ENCODE assay signal across 14 cellular contexts in genomic region chr1:16013908-16014258, GRCh38. TPM values are rescaled to one million over a fixed set of nuclear protein-coding genes. Genes with fewer than 3 reads are reported as not detected.
DNase-seq lines count a peak whose midpoint lies in the region; ATAC-seq, FAIRE-seq and TF ChIP-seq lines count a peak whose summit lies in the region.
"Had no signal": no experiment of that assay in that cellular context is flagged by ENCODE, and none has a peak within 500 bp of the region (broad histone marks: within the 10 kb centered on the region; RNA-seq: fewer than 3 reads in every experiment).

No MANE protein-coding gene starts in this region.

- no peaks in the 10 kb centered on the region for H3K9me2 ChIP-seq in GM23248 (ENCODE audit: insufficient read depth)

- no peak overlapping the region for H3K4me3 ChIP-seq in GM23248
- H3K4me3 ChIP-seq in adrenal gland = no peak overlapping the region
- peak overlapping the region in 1 of 2 donors; percentile 21 for H3K4me3 ChIP-seq in kidney (ENCODE audit: low read length in 2 of 2)
- H3K4me3 ChIP-seq in gastrocnemius medialis = peak overlapping the region; percentile 43 to 77 (median 72)

- H3K9ac ChIP-seq in GM23248 = peak overlapping the region; percentile 72; the same call in 1 of the 2 replicates
- H3K9ac ChIP-seq in kidney (ENCODE audit: low read length in 2 of 2) = peak overlapping the region; percentile 2 to 82

- 83 to 88% methylated on average over 4 of the region's 4 CpGs for WGBS in GM23248 (ENCODE audit: low coverage in 1 of 2, low lambda C conversion rate in 2 of 2, missing lambda C conversion rate in 2 of 2), 2 experiments
- 50 to 73% (median 60%) methylated on average over 3 to 4 of the region's 4 CpGs for WGBS in adrenal gland, 4 donors

- FAIRE-seq in kidney (lab: Jason Lieb, UNC) = no peak
- FAIRE-seq: urothelium cell line had no signal

- H3K36me3 ChIP-seq in GM23248 (ENCODE audit: low read depth) (no peaks in the 10 kb centered on the region), adrenal gland (replicated peaks in 1 of 2) (no peaks in the 10 kb centered on the region), kidney (ENCODE audit: control insufficient read depth in 1 of 2, insufficient read depth in 2 of 2, low read length in 2 of 2) (no peaks in the 10 kb centered on the region), gastrocnemius medialis (no peaks in the 10 kb centered on the region)
- H3K36me3 ChIP-seq: HAP-1 had no signal

- in situ Hi-C loops in GM23248 (cut with MboI) = no loop called here
- in situ Hi-C loops in gastrocnemius medialis (cut with MboI; ENCODE audit: low sequenced_read_pairs in 4 of 4) = no loop called here

- TF ChIP-seq POLR2A in adrenal gland (IDR thresholded peaks at IDR 0.05) (no peak), gastrocnemius medialis (IDR thresholded peaks at IDR 0.05) (no peak)

- DNase-seq in GM23248 = no peak
- no peak for DNase-seq in adrenal gland
- no peak for DNase-seq in kidney
- peak in 1 of 2 donors; percentile 43 for DNase-seq in gastrocnemius medialis
- DNase-seq in NCI-H2081 treated with DMSO at 0.1 percent for 48 hours (lab: John Stamatoyannopoulos, UW) = no peak
- no peak for DNase-seq in islet precursor cell
- DNase-seq in inferior parietal cortex (ENCODE audit: extremely low spot score) = no peak
- DNase-seq in SKM-1 treated with dmso at 0.1 percent for 144 hours (lab: John Stamatoyannopoulos, UW; ENCODE audit: unreplicated experiment) = no peak
- DNase-seq: GF-D8, NCI-H2227 treated with DMSO at 0.1 percent for 48 hours had no signal

- peaks cover 21% of the 10 kb centered on the region for H3F3A ChIP-seq in GM23248 (ENCODE audit: insufficient read depth)

- H3K27ac ChIP-seq in GM23248 (peak overlapping the region; percentile 32; the same call in 1 of the 2 replicates), adrenal gland (peak overlapping the region; percentile 1 to 97 (median 91)), kidney (ENCODE audit: low read depth in 2 of 2, low read length in 2 of 2) (peak overlapping the region; percentile 92 to 95), gastrocnemius medialis (peak overlapping the region; percentile 97 to 100 (median 98))

- H3K4me2 ChIP-seq in GM23248 (ENCODE audit: unreplicated experiment) = no peak overlapping the region

- H4K20me1 ChIP-seq in GM23248 (ENCODE audit: insufficient read depth) = no peaks in the 10 kb centered on the region

- H3K79me2 ChIP-seq in GM23248 (ENCODE audit: insufficient read depth) = no peaks in the 10 kb centered on the region

- H3K4me1 ChIP-seq in GM23248 (ENCODE audit: insufficient read depth) (peaks cover 42% of the 10 kb centered on the region), adrenal gland (replicated peaks in 1 of 2) (peaks cover 65 to 66% of the 10 kb centered on the region in 2 donors), kidney (ENCODE audit: control insufficient read depth in 1 of 2, insufficient read depth in 1 of 2, low read depth in 1 of 2, low read length in 2 of 2) (peaks cover 17 to 41% of the 10 kb centered on the region in 2 donors), gastrocnemius medialis (peaks cover 32 to 48% of the 10 kb centered on the region in 2 donors)

- H3K27me3 ChIP-seq in GM23248 (replicated peaks; ENCODE audit: insufficient read depth) = no peaks in the 10 kb centered on the region
- no peaks in the 10 kb centered on the region for H3K27me3 ChIP-seq in adrenal gland
- H3K27me3 ChIP-seq in gastrocnemius medialis = no peaks in the 10 kb centered on the region

- no peak for TF ChIP-seq CTCF in adrenal gland (IDR thresholded peaks at IDR 0.05)
- TF ChIP-seq CTCF in kidney (IDR thresholded peaks at IDR 0.05; ENCODE audit: borderline replicate concordance, extremely low read depth, insufficient read depth) = no peak
- no peak for TF ChIP-seq CTCF in gastrocnemius medialis (IDR thresholded peaks at IDR 0.05 in 4 of 5, conservative IDR thresholded peaks at IDR 0.05 in 1 of 5)

- H3K9me3 ChIP-seq in GM23248 (ENCODE audit: low read depth) = no peaks in the 10 kb centered on the region
- no peaks in the 10 kb centered on the region for H3K9me3 ChIP-seq in adrenal gland (replicated peaks in 1 of 3)
- H3K9me3 ChIP-seq in kidney (ENCODE audit: control insufficient read depth in 1 of 2, low read length in 2 of 2) = no peaks in the 10 kb centered on the region
- H3K9me3 ChIP-seq in gastrocnemius medialis = no peaks in the 10 kb centered on the region
- H3K9me3 ChIP-seq: HAP-1 had no signal

- H2AFZ ChIP-seq in GM23248 = no peak overlapping the region

- intact Hi-C loops in adrenal gland (cut with DNase I) (loop anchor here in 1 of 2 donors (5.0 to 10.0 kb wide), 2 partner anchors 43 to 171 kb away; no protein-coding TSS in a partner anchor), kidney (cut with DNase I) (no loop called here), gastrocnemius medialis (cut with DNase I; ENCODE audit: low total_unique reads) (loop anchor here (10.0 kb wide), 2 partner anchors 299 to 1101 kb away; partner anchors contain the start of gene PADI2)

- no peak for ATAC-seq in gastrocnemius medialis

RNA-seq across cellular contexts. Expression of gene HSPB7, which starts 4.0 kb away (rescaled TPM):
- total RNA-seq in GM23248 (2014; rRNA removed; shearing (Covaris generic)) = 22.9 and 35.7 TPM in 2 replicates
- polyA plus RNA-seq in GM23248 (2016; fragmentation: Nextera tagmentation; extraction: Ambion mirVana) (111 and 113 TPM in 2 replicates), adrenal gland (100 to 1,000 TPM in 1 of 3 donors, 10 to 100 TPM in 2; 52.7 to 488 (median 90.1) TPM), kidney (ENCODE audit: insufficient read depth, low read depth, low replicate concordance) (17.0 TPM)
- total RNA-seq in adrenal gland (100 to 1,000 TPM in 4 of 8 donors, 10 to 100 TPM in 4; 13.4 to 633 (median 92.8) TPM), kidney (29.1 TPM), gastrocnemius medialis (1,000 to 10,000 TPM in 1 of 4 donors, 100 to 1,000 TPM in 3; 355 to 1,466 (median 716) TPM)
- polyA plus RNA-seq: immature natural killer cell had no signal

RNA-seq across cellular contexts. Expression of gene CLCNKA, which starts 8.0 kb away (rescaled TPM):
- total RNA-seq in GM23248 (2014; rRNA removed; shearing (Covaris generic)) = not detected in 2 replicates
- polyA plus RNA-seq in GM23248 (2016; fragmentation: Nextera tagmentation; extraction: Ambion mirVana) (not detected in 2 replicates), adrenal gland (10 to 100 TPM in 1 of 3 donors, 1 to 10 TPM in 2; 1.5 to 52.5 (median 8.2) TPM), kidney (ENCODE audit: insufficient read depth, low read depth, low replicate concordance) (187 TPM)
- total RNA-seq in adrenal gland (1 to 10 TPM in 5 of 8 donors, under 1 TPM in 3; 0.18 to 4.9 (median 1.7) TPM), kidney (7.8 TPM), gastrocnemius medialis (under 1 TPM in 3 of 4 donors, not detected in 1; 0.64 to 0.94 (median 0.80) TPM)
- total RNA-seq: LHCN-M2 had no signal
- polyA plus RNA-seq: immature natural killer cell had no signal

RNA-seq across cellular contexts. Expression of gene SRARP, which starts 9.8 kb away (rescaled TPM):
- not detected in 2 replicates for total RNA-seq in GM23248 (2014; rRNA removed; shearing (Covaris generic))
- polyA plus RNA-seq in GM23248 (2016; fragmentation: Nextera tagmentation; extraction: Ambion mirVana) (not detected in 2 replicates), adrenal gland (not detected), kidney (ENCODE audit: insufficient read depth, low read depth, low replicate concordance) (4.0 TPM)
- total RNA-seq in adrenal gland (not detected), kidney (0.22 TPM), gastrocnemius medialis (under 1 TPM in 2 of 4 donors, not detected in 2; 0.10 to 0.19 TPM)
- total RNA-seq: LHCN-M2 had no signal
- polyA plus RNA-seq: immature natural killer cell had no signal

RNA-seq across cellular contexts. Expression of gene CLCNKB, which starts 29.7 kb away (rescaled TPM):
- not detected in 2 replicates for total RNA-seq in GM23248 (2014; rRNA removed; shearing (Covaris generic))
- polyA plus RNA-seq in GM23248 (2016; fragmentation: Nextera tagmentation; extraction: Ambion mirVana) (0.11 TPM in 1 of 2 replicates, not detected in the other), adrenal gland (1 to 10 TPM in 2 of 3 donors, under 1 TPM in 1; 0.88 to 4.4 (median 2.4) TPM), kidney (ENCODE audit: insufficient read depth, low read depth, low replicate concordance) (519 TPM)
- total RNA-seq in adrenal gland (1 to 10 TPM in 7 of 8 donors, under 1 TPM in 1; 0.69 to 9.9 (median 2.9) TPM), kidney (60.6 TPM), gastrocnemius medialis (not detected)
- total RNA-seq: LHCN-M2 had no signal
- polyA plus RNA-seq: immature natural killer cell had no signal

RNA-seq across cellular contexts. Expression of gene ZBTB17, which starts 38.0 kb away (rescaled TPM):
- 33.2 and 50.7 TPM in 2 replicates for total RNA-seq in GM23248 (2014; rRNA removed; shearing (Covaris generic))
- polyA plus RNA-seq in GM23248 (2016; fragmentation: Nextera tagmentation; extraction: Ambion mirVana) = 20.5 and 25.1 TPM in 2 replicates
- total RNA-seq in adrenal gland = 10 to 100 TPM; 26.8 to 50.2 (median 33.7) TPM
- polyA plus RNA-seq in adrenal gland = 100 to 1,000 TPM in 2 of 3 donors, 1 to 10 TPM in 1; 8.0 to 172 (median 114) TPM
- 41.5 TPM for total RNA-seq in kidney
- polyA plus RNA-seq in kidney (ENCODE audit: insufficient read depth, low read depth, low replicate concordance) = 33.1 TPM
- total RNA-seq in gastrocnemius medialis = 10 to 100 TPM; 25.9 to 44.1 (median 31.5) TPM

Comparison
In these comparisons a context has a peak if more than half of its experiments do, and no peak if none do; other contexts are left out.
1. H3K27ac ChIP-seq: peak in every context shown above with its lines; median percentile 98 in gastrocnemius medialis; 94 in kidney; 91 in adrenal gland; 32 in GM23248.
2. H3K4me3 ChIP-seq: peak in gastrocnemius medialis (4 of 4); none in GM23248 (single experiment) and adrenal gland (0 of 4).